15 cellular contexts compared by ENCODE assay signal in the genomic region with DNA sequence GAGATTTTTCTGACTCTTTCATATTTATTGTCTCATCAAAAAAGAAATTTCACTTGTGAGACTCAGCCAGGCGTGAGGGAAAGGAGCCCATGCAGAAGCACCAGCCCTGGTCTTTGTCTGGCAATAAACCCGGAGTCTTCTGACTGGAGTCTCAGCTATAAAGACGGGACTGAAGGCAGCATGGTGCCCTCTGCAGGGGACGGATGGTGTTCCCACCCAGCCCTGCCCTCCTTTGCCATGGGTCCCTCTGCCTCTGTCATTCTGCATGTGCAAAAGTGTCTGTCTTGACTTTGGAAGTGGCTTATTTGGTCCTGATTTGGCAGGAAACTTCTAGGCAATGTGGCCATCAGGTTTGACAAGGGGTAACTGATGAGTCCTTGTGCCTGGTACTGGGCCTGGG. TPM values are rescaled to one million over a fixed set of nuclear protein-coding genes. Genes with fewer than 3 reads are reported as not detected.
A peak's percentile ranks its signal among the peaks of the same experiment; 100 is the strongest.
DNase-seq lines count a peak whose midpoint lies in the region; ATAC-seq, FAIRE-seq and TF ChIP-seq lines count a peak whose summit lies in the region.
"Had no signal": no experiment of that assay in that cellular context is flagged by ENCODE, and none has a peak within 500 bp of the region (broad histone marks: within the 10 kb centered on the region; RNA-seq: fewer than 3 reads in every experiment).

No MANE protein-coding gene starts in this region.

- no peak overlapping the region for H3K4me3 Mint-ChIP-seq in stimulated activated effector memory CD8-positive, alpha-beta T cell treated with anti-CD3 and anti-CD28 coated beads, Interleukin-12 subunit alpha, Interleukin-12 subunit beta, amount 100 ng/mL, for 72 hours
- H3K4me3 Mint-ChIP-seq: CD8-positive, alpha-beta T cell had no signal

- POLR2A ChIA-PET in OCI-LY7 (lab: Charles Lee) (no interaction called here), endothelial cell of umbilical vein (lab: Charles Lee) (no interaction called here)

- BruUV-seq in OCI-LY7 (replicated peaks; lab: Mats Ljungman, UMichigan) (no TSS peak), endothelial cell of umbilical vein (replicated peaks; lab: Mats Ljungman, UMichigan) (no TSS peak)

- H3K79me2 ChIP-seq in OCI-LY7 (ENCODE audit: insufficient read depth, low read depth, low read length), result no peaks in the 10 kb centered on the region
- peaks cover 4% of the 10 kb centered on the region for H3K79me2 ChIP-seq in endothelial cell of umbilical vein (ENCODE audit: control insufficient read depth, insufficient read depth, low read length)

- no peak for ATAC-seq in stimulated activated effector memory CD8-positive, alpha-beta T cell treated with anti-CD3 and anti-CD28 coated beads, Interleukin-12 subunit alpha, Interleukin-12 subunit beta, amount 100 ng/mL, for 72 hours
- no peak for ATAC-seq in HG03342 (IDR thresholded peaks at IDR 0.05; ENCODE audit: unreplicated experiment)
- ATAC-seq in pancreas, result no peak
- ATAC-seq: CD8-positive, alpha-beta T cell had no signal

- in situ Hi-C loops in GM13977 (cut with MboI; ENCODE audit: low pct_unique_long_range_greater_than_20kb, low sequenced_read_pairs, unreplicated experiment), result no loop called here

- H3K9me3 ChIP-seq in OCI-LY7 (ENCODE audit: low read length) (no peaks in the 10 kb centered on the region), endothelial cell of umbilical vein (replicated peaks; ENCODE audit: control insufficient read depth, insufficient read depth, low read length) (no peaks in the 10 kb centered on the region), pancreas (no peaks in the 10 kb centered on the region)
- H3K9me3 ChIP-seq: neutrophil had no signal

- WGBS in pancreas, 2 donors, result 60 to 71% methylated on average over 4 of the region's 4 CpGs

- H3K36me3 ChIP-seq in OCI-LY7 (ENCODE audit: insufficient read depth, low read length), result no peaks in the 10 kb centered on the region
- H3K36me3 ChIP-seq in endothelial cell of umbilical vein (ENCODE audit: control insufficient read depth in 2 of 2, extremely low read depth in 1 of 2, insufficient read depth in 2 of 2, low read length in 2 of 2), result no peaks in the 10 kb centered on the region
- no peaks in the 10 kb centered on the region for H3K36me3 ChIP-seq in pancreas
- H3K36me3 ChIP-seq: neutrophil had no signal

- no peaks in the 10 kb centered on the region for H4K20me1 ChIP-seq in OCI-LY7 (ENCODE audit: insufficient read depth, low read length)
- no peaks in the 10 kb centered on the region for H4K20me1 ChIP-seq in endothelial cell of umbilical vein (replicated peaks; ENCODE audit: control insufficient read depth, extremely low read depth, insufficient read depth, low read length)

- H3K36me3 Mint-ChIP-seq in stimulated activated effector memory CD8-positive, alpha-beta T cell treated with anti-CD3 and anti-CD28 coated beads, Interleukin-12 subunit alpha, Interleukin-12 subunit beta, amount 100 ng/mL, for 72 hours, result no peaks in the 10 kb centered on the region
- H3K36me3 Mint-ChIP-seq: CD8-positive, alpha-beta T cell had no signal

- no peak overlapping the region for H3K9ac ChIP-seq in endothelial cell of umbilical vein (replicated peaks; ENCODE audit: extremely low read depth, insufficient read depth, low read length)

- H3K4me2 ChIP-seq in OCI-LY7 (ENCODE audit: low read length) (no peak overlapping the region), endothelial cell of umbilical vein (ENCODE audit: insufficient read depth, low read length) (no peak overlapping the region)

- H3K9me2 ChIP-seq in OCI-LY7 (ENCODE audit: insufficient read depth, low read length), result no peaks in the 10 kb centered on the region

- dilution Hi-C loops in endothelial cell of umbilical vein (cut with MboI; ENCODE audit: extremely low pct_ligation_motif_present, low sequenced_read_pairs), result no loop called here

- intact Hi-C loops in OCI-LY7 (cut with micrococcal nuclease; ENCODE audit: unreplicated experiment), result no loop called here
- intact Hi-C loops in endothelial cell of umbilical vein (cut with micrococcal nuclease), result no loop called here
- intact Hi-C loops in pancreas (cut with DNase I), result no loop called here

- H3K4me3 ChIP-seq in OCI-LY7 (ENCODE audit: low read depth, low read length, poor library complexity, severe bottlenecking) (no peak overlapping the region), endothelial cell of umbilical vein (replicated peaks in 1 of 3; ENCODE audit: insufficient read depth in 1 of 3, low read depth in 1 of 3, low read length in 3 of 3) (no peak overlapping the region), pancreas (no peak overlapping the region)
- H3K4me3 ChIP-seq: coronary artery had no signal

- H3K4me1 ChIP-seq in OCI-LY7 (ENCODE audit: insufficient read depth, low read length, poor library complexity, severe bottlenecking) (peaks cover 8% of the 10 kb centered on the region), endothelial cell of umbilical vein (ENCODE audit: control insufficient read depth, extremely low read depth, insufficient read depth, low read length) (no peaks in the 10 kb centered on the region), pancreas (no peaks in the 10 kb centered on the region)

- DNase-seq in ELR (ENCODE audit: low read depth) (peak; percentile 10), GM13977 (ENCODE audit: low spot score) (no peak), OCI-LY7 (ENCODE audit: low spot score) (no peak), endothelial cell of umbilical vein (ENCODE audit: low read depth, low spot score) (no peak), pancreas (no peak)
- DNase-seq in stimulated activated effector memory CD8-positive, alpha-beta T cell treated with anti-CD3 and anti-CD28 coated beads, Interleukin-12 subunit alpha, Interleukin-12 subunit beta, amount 100 ng/mL, for 72 hours (ENCODE audit: low spot score in 2 of 2), result no peak
- DNase-seq: activated CD4-positive, CD25-positive, alpha-beta regulatory T cell; activated T-cell treated with anti-CD3 and anti-CD28 coated beads, Interleukin-2, amount 50 U/mL, for 1 hour; CD8-positive, alpha-beta T cell; mesendoderm; SHP77 treated with DMSO at 0.1 percent for 48 hours had no signal

- no peak overlapping the region for H3K27ac Mint-ChIP-seq in stimulated activated effector memory CD8-positive, alpha-beta T cell treated with anti-CD3 and anti-CD28 coated beads, Interleukin-12 subunit alpha, Interleukin-12 subunit beta, amount 100 ng/mL, for 72 hours
- H3K27ac Mint-ChIP-seq: CD8-positive, alpha-beta T cell had no signal

- CTCF ChIA-PET in OCI-LY7 (lab: Charles Lee; ENCODE audit: unreplicated experiment), result no interaction called here
- CTCF ChIA-PET in endothelial cell of umbilical vein (lab: Charles Lee), result interaction anchor here (0.9 kb wide), 1 partner anchor 8 kb away, joined by 4 read pairs; no protein-coding TSS in a partner anchor

- H3K27me3 ChIP-seq in endothelial cell of umbilical vein (ENCODE audit: control insufficient read depth in 2 of 2, insufficient read depth in 2 of 2, low read length in 2 of 2), result no peaks in the 10 kb centered on the region
- no peaks in the 10 kb centered on the region for H3K27me3 ChIP-seq in pancreas
- H3K27me3 ChIP-seq: neutrophil had no signal

- TF ChIP-seq POLR2A in endothelial cell of umbilical vein (IDR thresholded peaks at IDR 0.05; ENCODE audit: low read depth, low read length), result no peak

- H2AFZ ChIP-seq in OCI-LY7 (ENCODE audit: low read length) (no peak overlapping the region), endothelial cell of umbilical vein (ENCODE audit: low read depth, low read length) (no peak overlapping the region)

- H3K4me1 Mint-ChIP-seq in stimulated activated effector memory CD8-positive, alpha-beta T cell treated with anti-CD3 and anti-CD28 coated beads, Interleukin-12 subunit alpha, Interleukin-12 subunit beta, amount 100 ng/mL, for 72 hours, result peaks cover 2% of the 10 kb centered on the region

- FAIRE-seq in endothelial cell of umbilical vein (lab: Jason Lieb, UNC) (peak; percentile 64), pancreas (lab: Jason Lieb, UNC) (no peak)

- H3K27ac ChIP-seq in OCI-LY7 (ENCODE audit: low read depth, low read length, poor library complexity, severe bottlenecking), result no peak overlapping the region
- H3K27ac ChIP-seq in endothelial cell of umbilical vein (ENCODE audit: insufficient read depth, low read depth, low read length), result no peak overlapping the region
- no peak overlapping the region for H3K27ac ChIP-seq in pancreas
- H3K27ac ChIP-seq: coronary artery, HL-60, neutrophil had no signal

- no peaks in the 10 kb centered on the region for H3K9me1 ChIP-seq in endothelial cell of umbilical vein (replicated peaks; ENCODE audit: control insufficient read depth, extremely low read depth, insufficient read depth, low read length)

- TF ChIP-seq CTCF in GM13977 (IDR thresholded peaks at IDR 0.05; ENCODE audit: extremely low read depth, insufficient read depth, missing control alignments), result peak; percentile 33
- 0 out of 2 replicates have a peak, but pooled peaks have one; percentile 32 for TF ChIP-seq CTCF in OCI-LY7 (conservative IDR thresholded peaks at IDR 0.05; ENCODE audit: low read length)
- TF ChIP-seq CTCF in endothelial cell of umbilical vein (IDR thresholded peaks at IDR 0.05; ENCODE audit: extremely low read depth in 1 of 2, insufficient read depth in 1 of 2, low read depth in 1 of 2, low read length in 2 of 2), result peak in 1 of 2 donors; percentile 13
- TF ChIP-seq CTCF in pancreas (IDR thresholded peaks at IDR 0.05), result no peak

- H3K9me3 Mint-ChIP-seq in stimulated activated effector memory CD8-positive, alpha-beta T cell treated with anti-CD3 and anti-CD28 coated beads, Interleukin-12 subunit alpha, Interleukin-12 subunit beta, amount 100 ng/mL, for 72 hours, result no peaks in the 10 kb centered on the region
- H3K9me3 Mint-ChIP-seq: CD8-positive, alpha-beta T cell had no signal

TF ChIP-seq in endothelial cell of umbilical vein, 7 proteins besides CTCF, POLR2A, EP300 and RAD21 (continues in another document):
- TF ChIP-seq GATA2 (IDR thresholded peaks at IDR 0.05; ENCODE audit: insufficient read depth, insufficient read length, low read depth, low read length), result no peak
- TF ChIP-seq MYC (IDR thresholded peaks at IDR 0.05; ENCODE audit: low read depth, low read length), result no peak
- TF ChIP-seq POLR2AphosphoS5 (IDR thresholded peaks at IDR 0.05; ENCODE audit: insufficient read depth, low read depth, low read length), result no peak
- no peak for TF ChIP-seq EZH2 (IDR thresholded peaks at IDR 0.05; ENCODE audit: borderline replicate concordance, low read depth, low read length, severe bottlenecking)

RNA-seq across cellular contexts. Expression of a gene that starts 14.3 kb away (rescaled TPM):
- total RNA-seq in OCI-LY7 (2014; rRNA removed; shearing (Covaris generic)), result 0.73 and 1.4 TPM in 2 replicates
- 20.7 and 21.3 TPM in 2 replicates for total RNA-seq in OCI-LY7 (2022)
- total RNA-seq in endothelial cell of umbilical vein, result 19.7 and 31.6 TPM in 2 replicates
- 15.5 and 18.7 TPM in 2 replicates for polyA plus RNA-seq in endothelial cell of umbilical vein
- polyA plus RNA-seq in endothelial cell of umbilical vein (2011; cell fraction: cytosol; rRNA removed), result 17.6 and 19.5 TPM in 2 replicates
- 74.9 and 87.3 TPM in 2 replicates for polyA plus RNA-seq in endothelial cell of umbilical vein (2011; cell fraction: nucleus; rRNA removed)
- 27.3 and 47.6 TPM in 2 replicates for polyA plus RNA-seq in endothelial cell of umbilical vein (2012)
- polyA minus RNA-seq in endothelial cell of umbilical vein, result 18.9 and 19.5 TPM in 2 replicates
- 2.4 TPM for polyA minus RNA-seq in endothelial cell of umbilical vein (2011; cell fraction: cytosol; rRNA and poly(A)+ RNA removed)
- 29.7 and 41.7 TPM in 2 replicates for polyA minus RNA-seq in endothelial cell of umbilical vein (2011; cell fraction: nucleus; rRNA and poly(A)+ RNA removed)
- 1 to 10 TPM; 2.4 to 5.0 (median 3.0) TPM for total RNA-seq in pancreas
- 1 to 10 TPM; 2.2 to 4.8 TPM for polyA plus RNA-seq in pancreas

Comparison
In these comparisons a context has a peak if more than half of its experiments do, and no peak if none do; other contexts are left out.
1. CTCF ChIP-seq: peak in GM13977 (single experiment) and OCI-LY7 (single experiment); none in pancreas (0 of 4).